In genomic region chr10:89476150-89476549, GRCh38 we compare ENCODE assay signal across 16 cellular contexts. TPM values are rescaled to one million over a fixed set of nuclear protein-coding genes. Genes with fewer than 3 reads are reported as not detected.
A peak's percentile ranks its signal among the peaks of the same experiment; 100 is the strongest.
DNase-seq lines count a peak whose midpoint lies in the region; ATAC-seq, FAIRE-seq and TF ChIP-seq lines count a peak whose summit lies in the region.
"Had no signal": no experiment of that assay in that cellular context is flagged by ENCODE, and none has a peak within 500 bp of the region (broad histone marks: within the 10 kb centered on the region; RNA-seq: fewer than 3 reads in every experiment).

No MANE protein-coding gene starts in this region.

- no peak overlapping the region for H3K9ac ChIP-seq in K562 (ENCODE audit: insufficient read depth in 1 of 2, low read depth in 2 of 2, low read length in 2 of 2)
- H3K9ac ChIP-seq: KMS-11 had no signal

- no peak for FAIRE-seq in K562 (lab: Jason Lieb, UNC)
- FAIRE-seq: TTC549, urothelium cell line had no signal

- no peaks in the 10 kb centered on the region for H3K9me1 ChIP-seq in K562 (ENCODE audit: control insufficient read depth, insufficient read depth, low read length)

- no peaks in the 10 kb centered on the region for H3K4me1 ChIP-seq in K562 (replicated peaks in 1 of 2; ENCODE audit: control insufficient read depth in 2 of 2, insufficient read depth in 2 of 2, low read length in 2 of 2)
- H3K4me1 ChIP-seq in gastrocnemius medialis, result peaks cover 41 to 47% of the 10 kb centered on the region in 2 donors

- no peak for TF ChIP-seq POLR2A in K562 (conservative IDR thresholded peaks at IDR 0.05)
- TF ChIP-seq POLR2A in gastrocnemius medialis (IDR thresholded peaks at IDR 0.05), result no peak

- H3K9me3 ChIP-seq in K562 (replicated peaks; ENCODE audit: control insufficient read depth, insufficient read depth, low read depth, low read length) (no peaks in the 10 kb centered on the region), gastrocnemius medialis (no peaks in the 10 kb centered on the region)

- H3K9me3 Mint-ChIP-seq in Calu3 (ENCODE audit: low read depth, unreplicated experiment), result no peaks in the 10 kb centered on the region
- no peaks in the 10 kb centered on the region for H3K9me3 Mint-ChIP-seq in activated T-cell treated with anti-CD3 and anti-CD28 coated beads, Interleukin-2, amount 50 U/mL, for 24 hours

- no peak overlapping the region for H3K4me3 Mint-ChIP-seq in Calu3 (ENCODE audit: low read depth, unreplicated experiment)
- no peak overlapping the region for H3K4me3 Mint-ChIP-seq in activated T-cell treated with anti-CD3 and anti-CD28 coated beads, Interleukin-2, amount 50 U/mL, for 24 hours
- H3K4me3 Mint-ChIP-seq: activated CD8-positive, alpha-beta T cell treated with anti-CD3 and anti-CD28 coated beads, Interleukin-2, amount 10 ng/mL, durations not matched to agents 7 days and 5 days had no signal

- no peaks in the 10 kb centered on the region for H3K79me2 ChIP-seq in K562 (ENCODE audit: control insufficient read depth, insufficient read depth, low read length)

- 1% methylated on average over 6 of the region's 6 CpGs for WGBS in K562 (ENCODE audit: insufficient coverage, low coverage, missing lambda C conversion rate)

- POLR2A ChIA-PET in K562 (lab: Yijun Ruan, JAX), result no interaction called here

- H3K4me3 ChIP-seq in K562 (no peak overlapping the region), gastrocnemius medialis (no peak overlapping the region)
- H3K4me3 ChIP-seq: smooth muscle cell had no signal

- ATAC-seq in K562 (peak; percentile 39; the same call in 2 of the 3 replicates), gastrocnemius medialis (no peak), HG02981 (IDR thresholded peaks at IDR 0.05; ENCODE audit: unreplicated experiment) (no peak)
- ATAC-seq: activated CD8-positive, alpha-beta T cell treated with anti-CD3 and anti-CD28 coated beads, Interleukin-2, amount 10 ng/mL, durations not matched to agents 7 days and 5 days had no signal

- no peak for TF ChIP-seq RAD21 in K562 (CRISPR knock-in tag; conservative IDR thresholded peaks at IDR 0.05 in 1 of 2, IDR thresholded peaks at IDR 0.05 in 1 of 2)

- TF ChIP-seq CTCF in Calu3 (IDR thresholded peaks at IDR 0.05; ENCODE audit: unreplicated experiment), result no peak
- no peak for TF ChIP-seq CTCF in K562 (IDR thresholded peaks at IDR 0.05 in 2 of 3, conservative IDR thresholded peaks at IDR 0.05 in 1 of 3; ENCODE audit: insufficient read depth in 2 of 3, low read depth in 1 of 3, low read length in 3 of 3)
- TF ChIP-seq CTCF in gastrocnemius medialis (IDR thresholded peaks at IDR 0.05 in 4 of 5, conservative IDR thresholded peaks at IDR 0.05 in 1 of 5), result no peak

- in situ Hi-C loops in K562 (cut with MboI), result no loop called here
- in situ Hi-C loops in gastrocnemius medialis (cut with MboI; ENCODE audit: low sequenced_read_pairs in 4 of 4), result no loop called here

- DNase-seq in Calu3 (no peak), K562 (ENCODE audit: extremely low read depth in 1 of 4, low spot score in 3 of 4) (no peak), gastrocnemius medialis (no peak), substantia nigra (lab: John Stamatoyannopoulos, UW) (no peak), kidney glomerular epithelial cell (lab: John Stamatoyannopoulos, UW) (no peak)
- DNase-seq in activated T-cell treated with anti-CD3 and anti-CD28 coated beads, Interleukin-2, amount 50 U/mL, for 24 hours, result no peak
- DNase-seq: activated CD8-positive, alpha-beta T cell treated with anti-CD3 and anti-CD28 coated beads, Interleukin-2, amount 10 ng/mL, durations not matched to agents 7 days and 5 days; DMS153; NCI-H1694 treated with DMSO at 0.1 percent for 48 hours; SHP77 treated with DMSO at 0.1 percent for 48 hours had no signal

- H3K27ac ChIP-seq in K562 (ENCODE audit: extremely low read depth, low read depth, low read length) (no peak overlapping the region), layer of hippocampus (ENCODE audit: low read depth, low read length) (peak overlapping the region; percentile 53), gastrocnemius medialis (peak overlapping the region; percentile 21 to 62 (median 48)), substantia nigra (ENCODE audit: low read depth, low read length, poor library complexity, severe bottlenecking) (no peak overlapping the region)
- H3K27ac ChIP-seq: KMS-11 had no signal

- no peaks in the 10 kb centered on the region for H3K36me3 ChIP-seq in K562 (ENCODE audit: control insufficient read depth, insufficient read depth, low read length)
- H3K36me3 ChIP-seq in gastrocnemius medialis, result no peaks in the 10 kb centered on the region

- H4K20me1 ChIP-seq in K562 (replicated peaks; ENCODE audit: control insufficient read depth, insufficient read depth, low read length), result no peaks in the 10 kb centered on the region

- CTCF ChIA-PET in Calu3 (lab: Charles Lee) (interaction anchor here (0.8 kb wide), 1 partner anchor 86 kb away, joined by 3 read pairs; no protein-coding TSS in a partner anchor), K562 (lab: Yijun Ruan, JAX; ENCODE audit: low intra/inter-chr PET ratio) (no interaction called here)

- intact Hi-C loops in Calu3 (cut with micrococcal nuclease; ENCODE audit: unreplicated experiment), result no loop called here
- intact Hi-C loops in K562 (cut with micrococcal nuclease), result no loop called here
- intact Hi-C loops in gastrocnemius medialis (cut with DNase I; ENCODE audit: low total_unique reads), result loop anchor here (5.0 kb wide), 1 partner anchor 49 kb away; no protein-coding TSS in a partner anchor

- H3K27me3 Mint-ChIP-seq in Calu3 (ENCODE audit: unreplicated experiment), result no peaks in the 10 kb centered on the region
- no peaks in the 10 kb centered on the region for H3K27me3 Mint-ChIP-seq in activated T-cell treated with anti-CD3 and anti-CD28 coated beads, Interleukin-2, amount 50 U/mL, for 24 hours

- H3K27ac Mint-ChIP-seq in Calu3 (ENCODE audit: unreplicated experiment), result peak overlapping the region; percentile 58
- no peak overlapping the region for H3K27ac Mint-ChIP-seq in activated T-cell treated with anti-CD3 and anti-CD28 coated beads, Interleukin-2, amount 50 U/mL, for 24 hours
- H3K27ac Mint-ChIP-seq: activated CD8-positive, alpha-beta T cell treated with anti-CD3 and anti-CD28 coated beads, Interleukin-2, amount 10 ng/mL, durations not matched to agents 7 days and 5 days had no signal

- H3K27me3 ChIP-seq in K562 (ENCODE audit: control insufficient read depth in 2 of 2, insufficient read depth in 2 of 2, low read length in 2 of 2) (no peaks in the 10 kb centered on the region), layer of hippocampus (ENCODE audit: control insufficient read depth, insufficient read depth, low read length) (no peaks in the 10 kb centered on the region), gastrocnemius medialis (no peaks in the 10 kb centered on the region)

- no peak overlapping the region for H3K4me2 ChIP-seq in K562 (ENCODE audit: insufficient read depth, low read length)
- H3K4me2 ChIP-seq: KMS-11, smooth muscle cell had no signal

- H3K4me1 Mint-ChIP-seq in Calu3 (ENCODE audit: low read depth, unreplicated experiment), result peaks cover 47% of the 10 kb centered on the region
- no peaks in the 10 kb centered on the region for H3K4me1 Mint-ChIP-seq in activated T-cell treated with anti-CD3 and anti-CD28 coated beads, Interleukin-2, amount 50 U/mL, for 24 hours (ENCODE audit: low read depth)

- no peak overlapping the region for H2AFZ ChIP-seq in K562 (ENCODE audit: low read depth, low read length)

- BruUV-seq in Calu3 (replicated peaks; lab: Mats Ljungman, UMichigan) (no TSS peak), K562 (replicated peaks; lab: Mats Ljungman, UMichigan) (no TSS peak)

- H3K36me3 Mint-ChIP-seq in Calu3 (ENCODE audit: insufficient read depth, unreplicated experiment), result no peaks in the 10 kb centered on the region
- no peaks in the 10 kb centered on the region for H3K36me3 Mint-ChIP-seq in activated T-cell treated with anti-CD3 and anti-CD28 coated beads, Interleukin-2, amount 50 U/mL, for 24 hours (ENCODE audit: low read depth)

- TF ChIP-seq EP300 in K562 (IDR thresholded peaks at IDR 0.05; ENCODE audit: low read length), result no peak

TF ChIP-seq in K562, 482 proteins besides CTCF, POLR2A, EP300 and RAD21 (continues in another document):
- TF ChIP-seq ZNF143 (CRISPR knock-in tag; IDR thresholded peaks at IDR 0.05), result no peak
- no peak for TF ChIP-seq ZNF24 (IDR thresholded peaks at IDR 0.05)
- TF ChIP-seq MEIS2 (IDR thresholded peaks at IDR 0.05; ENCODE audit: partially characterized antibody), result no peak
- no peak for TF ChIP-seq HSF4 (CRISPR knock-in tag; IDR thresholded peaks at IDR 0.05; ENCODE audit: borderline replicate concordance)
- no peak for TF ChIP-seq TAL1 (IDR thresholded peaks at IDR 0.05)
- no peak for TF ChIP-seq FOXK1 (CRISPR knock-in tag; IDR thresholded peaks at IDR 0.05; ENCODE audit: borderline replicate concordance)
- no peak for TF ChIP-seq MYNN (IDR thresholded peaks at IDR 0.05)
- TF ChIP-seq MYNN (CRISPR knock-in tag; IDR thresholded peaks at IDR 0.05), result no peak
- TF ChIP-seq GABPA (tag; conservative IDR thresholded peaks at IDR 0.05; ENCODE audit: low read depth), result no peak

RNA-seq across cellular contexts. Expression of gene SLC16A12, which starts 59.2 kb away (rescaled TPM):
- total RNA-seq in Calu3 (2022), result 1.0 and 1.2 TPM in 2 replicates
- total RNA-seq in K562 (2011; cell fraction: chromatin; rRNA removed; ENCODE audit: low replicate concordance), result not detected in 2 replicates
- not detected in 2 replicates for total RNA-seq in K562 (2011; cell fraction: nucleolus; rRNA removed)
- total RNA-seq in K562 (2011; cell fraction: nucleoplasm; rRNA removed), result not detected in 2 replicates
- not detected in 2 replicates for total RNA-seq in K562 (2014; rRNA removed)
- not detected in 2 replicates for total RNA-seq in K562 (2014; rRNA removed; fragmentation: Illumina TruSeq; extraction: Trizol)
- not detected in 2 replicates for total RNA-seq in K562 (2015; rRNA removed; fragmentation: Illumina TruSeq; extraction: Trizol)
- 0.04 TPM in 1 of 2 replicates, not detected in the other for total RNA-seq in K562 (2021)
- not detected in 2 replicates for polyA plus RNA-seq in K562 (2011; rRNA removed)
- not detected in 2 replicates for polyA plus RNA-seq in K562 (2011; cell fraction: cytosol; rRNA removed)
- polyA plus RNA-seq in K562 (2011; cell fraction: nucleus; rRNA removed), result not detected in 2 replicates
- polyA plus RNA-seq in K562 (2012), result 0.01 TPM in 1 of 2 replicates, not detected in the other
- polyA plus RNA-seq in K562 (2014; fragmentation: Illumina TruSeq; extraction: Trizol), result not detected in 2 replicates
- polyA plus RNA-seq in K562 (2014; fragmentation: Nextera tagmentation; extraction: Ambion mirVana), result not detected
- not detected in 2 replicates for polyA plus RNA-seq in K562 (2014; rRNA removed)
- polyA minus RNA-seq in K562 (2011; rRNA and poly(A)+ RNA removed), result not detected in 2 replicates
- polyA minus RNA-seq in K562 (2011; cell fraction: cytosol; rRNA and poly(A)+ RNA removed), result not detected in 2 replicates
- not detected in 2 replicates for polyA minus RNA-seq in K562 (2011; cell fraction: nucleus; rRNA and poly(A)+ RNA removed)
- total RNA-seq in gastrocnemius medialis, result 1 to 10 TPM in 3 of 4 donors, under 1 TPM in 1; 0.97 to 3.1 (median 1.4) TPM
- total RNA-seq: activated CD8-positive, alpha-beta T cell treated with anti-CD3 and anti-CD28 coated beads, Interleukin-2, amount 10 ng/mL, durations not matched to agents 7 days and 5 days; smooth muscle cell had no signal
- polyA plus RNA-seq: smooth muscle cell had no signal

Comparison
In these comparisons a context has a peak if more than half of its experiments do, and no peak if none do; other contexts are left out.
1. H3K27ac ChIP-seq: peak in layer of hippocampus (single experiment) and gastrocnemius medialis (4 of 4); none in K562 (single experiment) and substantia nigra (single experiment).